Comparison of ENCODE assay signal across 8 cellular contexts in genomic region chr19:40443131-40443929, GRCh38. TPM values are rescaled to one million over a fixed set of nuclear protein-coding genes. Genes with fewer than 3 reads are reported as not detected.
A peak's percentile ranks its signal among the peaks of the same experiment; 100 is the strongest.
DNase-seq lines count a peak whose midpoint lies in the region; ATAC-seq, FAIRE-seq and TF ChIP-seq lines count a peak whose summit lies in the region.

No MANE protein-coding gene starts in this region.

- no peak for TF ChIP-seq CTCF in Calu3 (IDR thresholded peaks at IDR 0.05; ENCODE audit: unreplicated experiment)
- no peak for TF ChIP-seq CTCF in OCI-LY1 (IDR thresholded peaks at IDR 0.05; ENCODE audit: low read length)
- no peak for TF ChIP-seq CTCF in endothelial cell of umbilical vein (IDR thresholded peaks at IDR 0.05; ENCODE audit: extremely low read depth in 1 of 2, insufficient read depth in 1 of 2, low read depth in 1 of 2, low read length in 2 of 2)

- peak; percentile 57 for ATAC-seq in GM21515 (IDR thresholded peaks at IDR 0.05; ENCODE audit: unreplicated experiment)

- H3K4me3 ChIP-seq in OCI-LY1 (ENCODE audit: low read depth, low read length, poor library complexity, severe bottlenecking) (peak overlapping the region; percentile 88), endothelial cell of umbilical vein (replicated peaks in 1 of 3; ENCODE audit: insufficient read depth in 1 of 3, low read depth in 1 of 3, low read length in 3 of 3) (peak overlapping the region; percentile 52 to 98 (median 95))

- DNase-seq in Calu3 = peak; percentile 100
- peak; percentile 99 for DNase-seq in HuH-7 (ENCODE audit: low spot score)
- DNase-seq in activated T-cell treated with anti-CD3 and anti-CD28 coated beads for 1 hour (ENCODE audit: low read depth) = peak; percentile 98
- DNase-seq in endothelial cell of umbilical vein (ENCODE audit: low read depth, low spot score) = peak; percentile 100
- peak; percentile 94 for DNase-seq in middle frontal gyrus (ENCODE audit: extremely low spot score, low spot score)
- peak; percentile 96 to 99 for DNase-seq in stimulated activated CD8-positive, alpha-beta memory T cell treated with anti-CD3 and anti-CD28 coated beads, Interleukin-2, amount 100 ng/mL, for 1 hour (ENCODE audit: low read depth in 2 of 2)

- POLR2A ChIA-PET in endothelial cell of umbilical vein (lab: Charles Lee) = interaction anchor here (1.6 to 2.6 kb wide), 5 partner anchors 10 to 22 kb away, joined by 4 to 15 read pairs (median 13); partner anchors contain the start of genes BLVRB and SERTAD1

- H4K20me1 ChIP-seq in OCI-LY1 (ENCODE audit: insufficient read depth, low read length) (no peaks in the 10 kb centered on the region), endothelial cell of umbilical vein (replicated peaks; ENCODE audit: control insufficient read depth, extremely low read depth, insufficient read depth, low read length) (no peaks in the 10 kb centered on the region)

- dilution Hi-C loops in endothelial cell of umbilical vein (cut with MboI; ENCODE audit: extremely low pct_ligation_motif_present, low sequenced_read_pairs) = no loop called here

- peak; percentile 99 for FAIRE-seq in endothelial cell of umbilical vein (lab: Jason Lieb, UNC)

- no peaks in the 10 kb centered on the region for H3K9me3 Mint-ChIP-seq in Calu3 (ENCODE audit: low read depth, unreplicated experiment)

- H3K79me2 ChIP-seq in OCI-LY1 (ENCODE audit: insufficient read depth, low read length) (peaks cover 10% of the 10 kb centered on the region), endothelial cell of umbilical vein (ENCODE audit: control insufficient read depth, insufficient read depth, low read length) (peaks cover 29% of the 10 kb centered on the region)

- H3K9me3 ChIP-seq in OCI-LY1 (ENCODE audit: low read length) (no peaks in the 10 kb centered on the region), endothelial cell of umbilical vein (replicated peaks; ENCODE audit: control insufficient read depth, insufficient read depth, low read length) (no peaks in the 10 kb centered on the region)

- BruUV-seq in Calu3 (replicated peaks; lab: Mats Ljungman, UMichigan) = TSS peak; percentile 86
- TSS peak; percentile 96 for BruUV-seq in endothelial cell of umbilical vein (replicated peaks; lab: Mats Ljungman, UMichigan)

- H3K27me3 Mint-ChIP-seq in Calu3 (ENCODE audit: unreplicated experiment) = no peaks in the 10 kb centered on the region

- H3K4me1 Mint-ChIP-seq in Calu3 (ENCODE audit: low read depth, unreplicated experiment) = peaks cover 25% of the 10 kb centered on the region

- peaks cover 21% of the 10 kb centered on the region; the same call in 1 of the 2 replicates for H3K36me3 ChIP-seq in OCI-LY1 (ENCODE audit: insufficient read depth, low read length)
- peaks cover 9 to 12% of the 10 kb centered on the region in 2 experiments for H3K36me3 ChIP-seq in endothelial cell of umbilical vein (ENCODE audit: control insufficient read depth in 2 of 2, extremely low read depth in 1 of 2, insufficient read depth in 2 of 2, low read length in 2 of 2)

- no peaks in the 10 kb centered on the region for H3K9me2 ChIP-seq in OCI-LY1 (ENCODE audit: low read depth, low read length)

- no peaks in the 10 kb centered on the region for H3K9me1 ChIP-seq in endothelial cell of umbilical vein (replicated peaks; ENCODE audit: control insufficient read depth, extremely low read depth, insufficient read depth, low read length)

- no peak overlapping the region for H2AFZ ChIP-seq in OCI-LY1 (ENCODE audit: low read length)
- H2AFZ ChIP-seq in endothelial cell of umbilical vein (ENCODE audit: low read depth, low read length) = peak overlapping the region; percentile 32

- intact Hi-C loops in Calu3 (cut with micrococcal nuclease; ENCODE audit: unreplicated experiment) = loop anchor here (10.0 kb wide), 1 partner anchor 139 kb away; no protein-coding TSS in a partner anchor
- intact Hi-C loops in endothelial cell of umbilical vein (cut with micrococcal nuclease) = loop anchor here (1.0 to 10.0 kb wide), 6 partner anchors 10 to 361 kb away; partner anchors contain the start of genes AKT2, C19orf47, PLD3 and SERTAD1

- H3K9ac ChIP-seq in OCI-LY1 (ENCODE audit: low read length) = peak overlapping the region; percentile 94
- H3K9ac ChIP-seq in endothelial cell of umbilical vein (replicated peaks; ENCODE audit: extremely low read depth, insufficient read depth, low read length) = peak overlapping the region; percentile 95

- H3K27ac Mint-ChIP-seq in Calu3 (ENCODE audit: unreplicated experiment) = peak overlapping the region; percentile 92

- H3K27ac ChIP-seq in OCI-LY1 (ENCODE audit: low read depth, low read length, poor library complexity, severe bottlenecking) = peak overlapping the region; percentile 88
- H3K27ac ChIP-seq in endothelial cell of umbilical vein (ENCODE audit: insufficient read depth, low read depth, low read length) = peak overlapping the region; percentile 90

- H3K4me2 ChIP-seq in OCI-LY1 (ENCODE audit: low read length) (peak overlapping the region; percentile 87), endothelial cell of umbilical vein (ENCODE audit: insufficient read depth, low read length) (peak overlapping the region; percentile 72)

- H3K4me1 ChIP-seq in OCI-LY1 (ENCODE audit: insufficient read depth, low read length, severe bottlenecking) = peaks cover 13% of the 10 kb centered on the region
- H3K4me1 ChIP-seq in endothelial cell of umbilical vein (ENCODE audit: control insufficient read depth, extremely low read depth, insufficient read depth, low read length) = peaks cover 9% of the 10 kb centered on the region

- TF ChIP-seq POLR2A in endothelial cell of umbilical vein (IDR thresholded peaks at IDR 0.05; ENCODE audit: low read depth, low read length) = peak; percentile 43

- peak overlapping the region; percentile 90 for H3K4me3 Mint-ChIP-seq in Calu3 (ENCODE audit: low read depth, unreplicated experiment)

- H3K36me3 Mint-ChIP-seq in Calu3 (ENCODE audit: insufficient read depth, unreplicated experiment) = peaks cover 71% of the 10 kb centered on the region

- CTCF ChIA-PET in Calu3 (lab: Charles Lee) (interaction anchor here (0.5 to 2.3 kb wide), 15 partner anchors 10 to 503 kb away, joined by 3 to 18 read pairs (median 5); partner anchors contain the start of genes BLVRB, PRX and SERTAD1), endothelial cell of umbilical vein (lab: Charles Lee) (interaction anchor here (0.7 to 4.1 kb wide), 14 partner anchors 9 to 191 kb away, joined by 3 to 37 read pairs (median 5); partner anchors contain the start of genes BLVRB, PRX and SERTAD1)

- H3K27me3 ChIP-seq in OCI-LY1 (ENCODE audit: insufficient read depth, low read length) (no peaks in the 10 kb centered on the region), endothelial cell of umbilical vein (ENCODE audit: control insufficient read depth in 2 of 2, insufficient read depth in 2 of 2, low read length in 2 of 2) (no peaks in the 10 kb centered on the region)

- no peaks in the 10 kb centered on the region for H3F3A ChIP-seq in OCI-LY1 (ENCODE audit: insufficient read depth, low read length)

RNA-seq across cellular contexts. Expression of gene SERTAD3, which starts 0.8 kb away (rescaled TPM):
- 51.9 and 56.7 TPM in 2 replicates for total RNA-seq in Calu3 (2022)
- total RNA-seq in endothelial cell of umbilical vein = 29.9 and 32.0 TPM in 2 replicates
- polyA plus RNA-seq in endothelial cell of umbilical vein = 13.3 and 17.7 TPM in 2 replicates
- polyA plus RNA-seq in endothelial cell of umbilical vein (2011; cell fraction: cytosol; rRNA removed) = 8.6 and 8.9 TPM in 2 replicates
- polyA plus RNA-seq in endothelial cell of umbilical vein (2011; cell fraction: nucleus; rRNA removed) = 6.5 and 8.4 TPM in 2 replicates
- polyA plus RNA-seq in endothelial cell of umbilical vein (2012) = 15.3 and 16.0 TPM in 2 replicates
- 21.9 and 25.6 TPM in 2 replicates for polyA minus RNA-seq in endothelial cell of umbilical vein
- 15.1 TPM for polyA minus RNA-seq in endothelial cell of umbilical vein (2011; cell fraction: cytosol; rRNA and poly(A)+ RNA removed)
- 5.7 and 6.0 TPM in 2 replicates for polyA minus RNA-seq in endothelial cell of umbilical vein (2011; cell fraction: nucleus; rRNA and poly(A)+ RNA removed)

RNA-seq across cellular contexts. Expression of gene SERTAD1, which starts 17.5 kb away (rescaled TPM):
- 12.3 and 15.4 TPM in 2 replicates for total RNA-seq in Calu3 (2022)
- 8.8 and 10.0 TPM in 2 replicates for total RNA-seq in endothelial cell of umbilical vein
- 15.3 and 16.9 TPM in 2 replicates for polyA plus RNA-seq in endothelial cell of umbilical vein
- polyA plus RNA-seq in endothelial cell of umbilical vein (2011; cell fraction: cytosol; rRNA removed) = 10.6 and 12.1 TPM in 2 replicates
- 6.6 and 8.6 TPM in 2 replicates for polyA plus RNA-seq in endothelial cell of umbilical vein (2011; cell fraction: nucleus; rRNA removed)
- 11.6 and 11.8 TPM in 2 replicates for polyA plus RNA-seq in endothelial cell of umbilical vein (2012)
- polyA minus RNA-seq in endothelial cell of umbilical vein = 3.6 and 4.4 TPM in 2 replicates
- polyA minus RNA-seq in endothelial cell of umbilical vein (2011; cell fraction: cytosol; rRNA and poly(A)+ RNA removed) = 5.2 TPM
- 2.4 and 3.7 TPM in 2 replicates for polyA minus RNA-seq in endothelial cell of umbilical vein (2011; cell fraction: nucleus; rRNA and poly(A)+ RNA removed)

RNA-seq across cellular contexts. Expression of gene BLVRB, which starts 22.2 kb away (rescaled TPM):
- 107 and 118 TPM in 2 replicates for total RNA-seq in Calu3 (2022)
- 30.8 and 35.8 TPM in 2 replicates for total RNA-seq in endothelial cell of umbilical vein
- polyA plus RNA-seq in endothelial cell of umbilical vein = 113 and 175 TPM in 2 replicates
- 58.0 and 66.5 TPM in 2 replicates for polyA plus RNA-seq in endothelial cell of umbilical vein (2011; cell fraction: cytosol; rRNA removed)
- 19.0 and 26.5 TPM in 2 replicates for polyA plus RNA-seq in endothelial cell of umbilical vein (2011; cell fraction: nucleus; rRNA removed)
- 51.8 and 82.9 TPM in 2 replicates for polyA plus RNA-seq in endothelial cell of umbilical vein (2012)
- polyA minus RNA-seq in endothelial cell of umbilical vein = 35.6 and 40.8 TPM in 2 replicates
- 107 TPM for polyA minus RNA-seq in endothelial cell of umbilical vein (2011; cell fraction: cytosol; rRNA and poly(A)+ RNA removed)
- 9.9 and 14.9 TPM in 2 replicates for polyA minus RNA-seq in endothelial cell of umbilical vein (2011; cell fraction: nucleus; rRNA and poly(A)+ RNA removed)

RNA-seq across cellular contexts. Expression of gene SPTBN4, which starts 23.5 kb away (rescaled TPM):
- total RNA-seq in Calu3 (2022) (0.80 and 1.3 TPM in 2 replicates), endothelial cell of umbilical vein (not detected in 2 replicates)
- 0.03 and 0.33 TPM in 2 replicates for polyA plus RNA-seq in endothelial cell of umbilical vein
- 0.03 and 0.16 TPM in 2 replicates for polyA plus RNA-seq in endothelial cell of umbilical vein (2011; cell fraction: cytosol; rRNA removed)
- not detected in 2 replicates for polyA plus RNA-seq in endothelial cell of umbilical vein (2011; cell fraction: nucleus; rRNA removed)
- polyA plus RNA-seq in endothelial cell of umbilical vein (2012) = 0.26 and 0.33 TPM in 2 replicates
- not detected in 2 replicates for polyA minus RNA-seq in endothelial cell of umbilical vein
- 1.7 TPM for polyA minus RNA-seq in endothelial cell of umbilical vein (2011; cell fraction: cytosol; rRNA and poly(A)+ RNA removed)
- not detected in 2 replicates for polyA minus RNA-seq in endothelial cell of umbilical vein (2011; cell fraction: nucleus; rRNA and poly(A)+ RNA removed)

RNA-seq across cellular contexts. Expression of gene PRX, which starts 30.2 kb away (rescaled TPM):
- total RNA-seq in Calu3 (2022) (1.6 and 1.8 TPM in 2 replicates), endothelial cell of umbilical vein (1.3 and 1.7 TPM in 2 replicates)
- polyA plus RNA-seq in endothelial cell of umbilical vein = 0.43 and 0.80 TPM in 2 replicates
- 0.92 and 1.2 TPM in 2 replicates for polyA plus RNA-seq in endothelial cell of umbilical vein (2011; cell fraction: cytosol; rRNA removed)
- polyA plus RNA-seq in endothelial cell of umbilical vein (2011; cell fraction: nucleus; rRNA removed) = 1.1 and 1.3 TPM in 2 replicates
- 0.75 and 1.7 TPM in 2 replicates for polyA plus RNA-seq in endothelial cell of umbilical vein (2012)
- polyA minus RNA-seq in endothelial cell of umbilical vein = 0.36 and 0.53 TPM in 2 replicates
- 0.20 TPM for polyA minus RNA-seq in endothelial cell of umbilical vein (2011; cell fraction: cytosol; rRNA and poly(A)+ RNA removed)
- 0.29 and 0.34 TPM in 2 replicates for polyA minus RNA-seq in endothelial cell of umbilical vein (2011; cell fraction: nucleus; rRNA and poly(A)+ RNA removed)

Comparison
In these comparisons a context has a peak if more than half of its experiments do, and no peak if none do; other contexts are left out.
1. Peak in every context shown above with its lines: DNase-seq, ATAC-seq, H3K4me3 ChIP-seq and H3K27ac ChIP-seq.